In genomic region chr9:30198463-30199309, GRCh38 we compare ENCODE assay signal across 18 cellular contexts.
DNase-seq lines count a peak whose midpoint lies in the region; ATAC-seq and TF ChIP-seq lines count a peak whose summit lies in the region.
"Had no signal": no experiment of that assay in that cellular context is flagged by ENCODE, and none has a peak within 500 bp of the region (broad histone marks: within the 10 kb centered on the region; RNA-seq: fewer than 3 reads in every experiment).

No MANE protein-coding gene starts in this region.

- intact Hi-C loops in lower lobe of right lung (cut with DNase I), result no loop called here
- intact Hi-C loops in Caco-2 (cut with micrococcal nuclease; ENCODE audit: unreplicated experiment), result no loop called here

- DNase-seq in H4 (ENCODE audit: low spot score) (peak; percentile 53), M059J (ENCODE audit: low read depth) (peak; percentile 11), UCSD-AML1 (lab: John Stamatoyannopoulos, UW; ENCODE audit: unreplicated experiment) (peak; percentile 5), lower lobe of right lung (no peak), Caco-2 (no peak), foreskin melanocyte (no peak)
- DNase-seq in activated CD4-positive, alpha-beta T cell treated with anti-CD3 and anti-CD28 coated beads for 4 hours, result no peak
- DNase-seq: DND-41, GM23248, NCI-H2081 treated with DMSO at 0.1 percent for 48 hours, NCI-H2171 treated with DMSO at 0.1 percent for 48 hours, NCI-H446 had no signal

- H3K27ac ChIP-seq in lower lobe of right lung, result no peak overlapping the region
- H3K27ac ChIP-seq: BLaER1, GM23248 had no signal

- peaks cover 11% of the 10 kb centered on the region for H3K9me3 Mint-ChIP-seq in Caco-2 (ENCODE audit: unreplicated experiment)

- POLR2A ChIA-PET in Caco-2 (lab: Charles Lee), result no interaction called here

- TF ChIP-seq CTCF in lower lobe of right lung (IDR thresholded peaks at IDR 0.05) (no peak), Caco-2 (IDR thresholded peaks at IDR 0.05; ENCODE audit: insufficient read depth in 1 of 2, low read depth in 1 of 2, low read length in 1 of 2, severe bottlenecking in 1 of 2, unreplicated experiment in 1 of 2) (no peak)

- no peaks in the 10 kb centered on the region for H3K4me1 ChIP-seq in lower lobe of right lung
- no peaks in the 10 kb centered on the region for H3K4me1 ChIP-seq in Caco-2
- H3K4me1 ChIP-seq: BLaER1 had no signal

- H3K9me3 ChIP-seq in lower lobe of right lung, result no peaks in the 10 kb centered on the region
- H3K9me3 ChIP-seq in Caco-2, result peaks cover 3% of the 10 kb centered on the region; the same call in 1 of the 2 replicates

- no peaks in the 10 kb centered on the region for H3K4me1 Mint-ChIP-seq in Caco-2 (ENCODE audit: low read depth, unreplicated experiment)
- H3K4me1 Mint-ChIP-seq: CD4-positive, alpha-beta memory T cell had no signal

- ATAC-seq in lower lobe of right lung, result peak; percentile 14 to 19
- ATAC-seq in HG02763 (IDR thresholded peaks at IDR 0.05; ENCODE audit: unreplicated experiment), result no peak
- ATAC-seq: K562, PC-3, SK-N-SH treated with all-trans-retinoic acid at 6 μM for 48 hours had no signal

- no peaks in the 10 kb centered on the region for H3K27me3 ChIP-seq in lower lobe of right lung (ENCODE audit: low read depth)
- H3K27me3 ChIP-seq in Caco-2 (replicated peaks; ENCODE audit: control insufficient read depth, insufficient read depth, low read length), result no peaks in the 10 kb centered on the region
- H3K27me3 ChIP-seq: BLaER1 had no signal

- H3K36me3 ChIP-seq in lower lobe of right lung (no peaks in the 10 kb centered on the region), Caco-2 (ENCODE audit: control insufficient read depth, insufficient read depth, low read length) (no peaks in the 10 kb centered on the region)
- H3K36me3 ChIP-seq: BLaER1 had no signal

- H3K27ac Mint-ChIP-seq in Caco-2 (ENCODE audit: unreplicated experiment), result no peak overlapping the region
- H3K27ac Mint-ChIP-seq: CD4-positive, alpha-beta memory T cell had no signal

- H3K4me3 ChIP-seq in lower lobe of right lung (no peak overlapping the region), Caco-2 (ENCODE audit: low read depth, low read length) (no peak overlapping the region)
- H3K4me3 ChIP-seq: BLaER1, GM23248, K562 had no signal

- BruUV-seq in Caco-2 (replicated peaks; lab: Mats Ljungman, UMichigan), result no TSS peak

- no peak overlapping the region for H3K4me3 Mint-ChIP-seq in Caco-2 (ENCODE audit: unreplicated experiment)
- H3K4me3 Mint-ChIP-seq: CD4-positive, alpha-beta memory T cell had no signal

- no peaks in the 10 kb centered on the region for H3K27me3 Mint-ChIP-seq in Caco-2 (ENCODE audit: insufficient read depth, unreplicated experiment)
- H3K27me3 Mint-ChIP-seq: CD4-positive, alpha-beta memory T cell had no signal

- CTCF ChIA-PET in Caco-2 (lab: Charles Lee), result no interaction called here

- H3K36me3 Mint-ChIP-seq in Caco-2 (ENCODE audit: insufficient read depth, unreplicated experiment), result no peaks in the 10 kb centered on the region
- H3K36me3 Mint-ChIP-seq: CD4-positive, alpha-beta memory T cell had no signal

Comparison
In these comparisons a context has a peak if more than half of its experiments do, and no peak if none do; other contexts are left out.
1. DNase-seq: peak in H4 (single experiment), M059J (single experiment) and UCSD-AML1 (single experiment); none in lower lobe of right lung (single experiment), Caco-2 (0 of 2), activated CD4-positive, alpha-beta T cell treated with anti-CD3 and anti-CD28 coated beads for 4 hours (0 of 2) and foreskin melanocyte (single experiment).